8 cellular contexts compared by ENCODE assay signal in genomic region chr1:230867903-230868735, GRCh38. TPM values are rescaled to one million over a fixed set of nuclear protein-coding genes. Genes with fewer than 3 reads are reported as not detected.
DNase-seq lines count a peak whose midpoint lies in the region; ATAC-seq and TF ChIP-seq lines count a peak whose summit lies in the region.

Gene C1orf198, minus strand, starts transcription at chr1:230868521. Its CDS starts 9 bp downstream, at chr1:230868512.

- 1% methylated on average over 25 of the region's 96 CpGs for WGBS in SK-N-SH (ENCODE audit: low lambda C conversion rate)
- WGBS in heart left ventricle, 4 donors, result 0 to 1% (median 1%) methylated on average over 22 to 96 of the region's 96 CpGs
- WGBS in upper lobe of left lung, 2 donors, result 0% methylated on average over 14 to 40 of the region's 96 CpGs

- peak; percentile 84 for ATAC-seq in GM21367 (IDR thresholded peaks at IDR 0.05; ENCODE audit: unreplicated experiment)
- peak; percentile 82 for ATAC-seq in activated naive CD8-positive, alpha-beta T cell treated with anti-CD3 and anti-CD28 coated beads, Interleukin-2, amount 10 ng/mL, durations not matched to agents 7 days and 5 days (ENCODE audit: low read depth)
- ATAC-seq in heart left ventricle, result peak; percentile 26 to 94 (median 86)
- ATAC-seq in upper lobe of left lung (ENCODE audit: low FRiP score in 2 of 2), result peak; percentile 91 to 97

- peaks cover 0 to 13% of the 10 kb centered on the region in 2 experiments for H3K36me3 ChIP-seq in SK-N-SH (replicated peaks in 1 of 2; ENCODE audit: control insufficient read depth in 1 of 2, insufficient read depth in 2 of 2, low read length in 1 of 2)
- no peaks in the 10 kb centered on the region for H3K36me3 ChIP-seq in heart left ventricle
- H3K36me3 ChIP-seq in upper lobe of left lung, result no peaks in the 10 kb centered on the region

- peak in 1 of 2 donors; percentile 73 for TF ChIP-seq POLR2A in heart left ventricle (IDR thresholded peaks at IDR 0.05)
- TF ChIP-seq POLR2A in upper lobe of left lung (IDR thresholded peaks at IDR 0.05), result peak in 2 of 4 donors; percentile 53 to 77

- H3K9me3 Mint-ChIP-seq in activated naive CD8-positive, alpha-beta T cell treated with anti-CD3 and anti-CD28 coated beads, Interleukin-2, amount 10 ng/mL, durations not matched to agents 7 days and 5 days, result no peaks in the 10 kb centered on the region
- H3K9me3 Mint-ChIP-seq in progenitor cell of endocrine pancreas (ENCODE audit: low read depth), result no peaks in the 10 kb centered on the region

- no peaks in the 10 kb centered on the region for H3K36me3 Mint-ChIP-seq in activated naive CD8-positive, alpha-beta T cell treated with anti-CD3 and anti-CD28 coated beads, Interleukin-2, amount 10 ng/mL, durations not matched to agents 7 days and 5 days
- peaks cover 1% of the 10 kb centered on the region for H3K36me3 Mint-ChIP-seq in progenitor cell of endocrine pancreas (ENCODE audit: insufficient read depth)

- H3K4me3 Mint-ChIP-seq in activated naive CD8-positive, alpha-beta T cell treated with anti-CD3 and anti-CD28 coated beads, Interleukin-2, amount 10 ng/mL, durations not matched to agents 7 days and 5 days, result peak within 1 kb of the TSS; percentile 84
- H3K4me3 Mint-ChIP-seq in progenitor cell of endocrine pancreas (ENCODE audit: low read depth), result peak within 1 kb of the TSS; percentile 91

- peak; percentile 53 for DNase-seq in Caki2 (ENCODE audit: low read depth)
- peak in 56 of 76 experiments; percentile 8 to 80 (median 58) for DNase-seq in HUDEP-2 (lab: John Stamatoyannopoulos, UW; ENCODE audit: unreplicated experiment in 76 of 76)
- DNase-seq in SK-N-SH, result peak; percentile 98
- peak; percentile 83 for DNase-seq in activated naive CD8-positive, alpha-beta T cell treated with anti-CD3 and anti-CD28 coated beads, Interleukin-2, amount 10 ng/mL, durations not matched to agents 7 days and 5 days
- DNase-seq in heart left ventricle, result peak; percentile 76 to 89 (median 85)
- peak; percentile 84 for DNase-seq in progenitor cell of endocrine pancreas (ENCODE audit: low spot score, unreplicated experiment)
- DNase-seq in upper lobe of left lung, result peak; percentile 77 to 97

- in situ Hi-C loops in Caki2 (cut with HindIII; ENCODE audit: low pct_unique_long_range_greater_than_20kb, low sequenced_read_pairs), result no loop called here

- POLR2A ChIA-PET in SK-N-SH (lab: Yijun Ruan, JAX), result interaction anchor here (0.7 to 1.1 kb wide), 6 partner anchors 9 to 226 kb away, joined by 3 to 4 read pairs (median 3); partner anchors contain the start of gene COG2
- POLR2A ChIA-PET in activated naive CD8-positive, alpha-beta T cell treated with anti-CD3 and anti-CD28 coated beads, Interleukin-2, amount 10 ng/mL, durations not matched to agents 7 days and 5 days (lab: Charles Lee), result no interaction called here

- peaks cover 7% of the 10 kb centered on the region for H3K4me1 Mint-ChIP-seq in activated naive CD8-positive, alpha-beta T cell treated with anti-CD3 and anti-CD28 coated beads, Interleukin-2, amount 10 ng/mL, durations not matched to agents 7 days and 5 days
- H3K4me1 Mint-ChIP-seq in progenitor cell of endocrine pancreas (ENCODE audit: low read depth), result peaks cover 43% of the 10 kb centered on the region

- H3K4me3 ChIP-seq in SK-N-SH (ENCODE audit: low read depth in 2 of 2, low read length in 1 of 2), result peak within 1 kb of the TSS; percentile 66 to 91
- H3K4me3 ChIP-seq in heart left ventricle, result peak within 1 kb of the TSS; percentile 69 to 98 (median 91)
- peak within 1 kb of the TSS; percentile 98 for H3K4me3 ChIP-seq in upper lobe of left lung

- peaks cover 13% of the 10 kb centered on the region for H3F3A ChIP-seq in SK-N-SH (replicated peaks; ENCODE audit: insufficient read depth)

- peak within 1 kb of the TSS; percentile 81 for H3K9ac ChIP-seq in SK-N-SH

- no peak within 1 kb of the TSS for H3K27ac Mint-ChIP-seq in activated naive CD8-positive, alpha-beta T cell treated with anti-CD3 and anti-CD28 coated beads, Interleukin-2, amount 10 ng/mL, durations not matched to agents 7 days and 5 days
- peak within 1 kb of the TSS; percentile 99 for H3K27ac Mint-ChIP-seq in progenitor cell of endocrine pancreas

- peak within 1 kb of the TSS; percentile 56 to 85 for H3K27ac ChIP-seq in SK-N-SH (ENCODE audit: low read depth in 2 of 2, low read length in 1 of 2)
- H3K27ac ChIP-seq in heart left ventricle, result peak within 1 kb of the TSS; percentile 75 to 97 (median 88)
- H3K27ac ChIP-seq in upper lobe of left lung, result peak within 1 kb of the TSS; percentile 81 to 93 (median 86)

- H3K9me2 ChIP-seq in SK-N-SH, result no peaks in the 10 kb centered on the region

- H3K4me1 ChIP-seq in SK-N-SH (ENCODE audit: control insufficient read depth in 1 of 2, insufficient read depth in 2 of 2, low read depth in 1 of 2, low read length in 1 of 2), result peaks cover 17 to 21% of the 10 kb centered on the region in 2 experiments
- H3K4me1 ChIP-seq in heart left ventricle, result peaks cover 7 to 62% (median 43%) of the 10 kb centered on the region in 12 donors
- H3K4me1 ChIP-seq in upper lobe of left lung, result peaks cover 19 to 45% (median 38%) of the 10 kb centered on the region in 4 donors

- CTCF ChIA-PET in SK-N-SH (lab: Yijun Ruan, JAX), result interaction anchor here (0.6 to 1.4 kb wide), 6 partner anchors 10 to 343 kb away, joined by 3 to 5 read pairs (median 3); no protein-coding TSS in a partner anchor

- TF ChIP-seq RAD21 in SK-N-SH (IDR thresholded peaks at IDR 0.05; ENCODE audit: low read length), result no peak

- peak within 1 kb of the TSS; percentile 93 for H2AFZ ChIP-seq in SK-N-SH (ENCODE audit: low read depth)

- TF ChIP-seq EP300 in SK-N-SH (IDR thresholded peaks at IDR 0.05; ENCODE audit: borderline replicate concordance in 1 of 2, low read depth in 1 of 2, low read length in 1 of 2) (no peak), upper lobe of left lung (IDR thresholded peaks at IDR 0.05) (no peak)

- H3K27me3 ChIP-seq in SK-N-SH (ENCODE audit: insufficient read depth) (no peaks in the 10 kb centered on the region), heart left ventricle (no peaks in the 10 kb centered on the region), upper lobe of left lung (no peaks in the 10 kb centered on the region)

- H3K4me2 ChIP-seq in SK-N-SH, result peak within 1 kb of the TSS; percentile 96

- H4K20me1 ChIP-seq in SK-N-SH (ENCODE audit: insufficient read depth), result peaks cover 13% of the 10 kb centered on the region

- intact Hi-C loops in heart left ventricle (cut with DNase I), result loop anchor here in 8 of 10 donors (2.0 to 10.0 kb wide), 7 partner anchors 41 to 109 kb away; partner anchors contain the start of genes ARV1 (in 1 of the 8) and TTC13 (in 1 of the 8)

- TF ChIP-seq CTCF in SK-N-SH (IDR thresholded peaks at IDR 0.05), result no peak
- TF ChIP-seq CTCF in heart left ventricle (IDR thresholded peaks at IDR 0.05), result no peak
- no peak for TF ChIP-seq CTCF in progenitor cell of endocrine pancreas (IDR thresholded peaks at IDR 0.05; ENCODE audit: unreplicated experiment)
- TF ChIP-seq CTCF in upper lobe of left lung (IDR thresholded peaks at IDR 0.05), result peak in 1 of 6 experiments; percentile 13

- H3K9me3 ChIP-seq in SK-N-SH (no peaks in the 10 kb centered on the region), heart left ventricle (no peaks in the 10 kb centered on the region), upper lobe of left lung (no peaks in the 10 kb centered on the region)

- H3K27me3 Mint-ChIP-seq in activated naive CD8-positive, alpha-beta T cell treated with anti-CD3 and anti-CD28 coated beads, Interleukin-2, amount 10 ng/mL, durations not matched to agents 7 days and 5 days, result peaks cover 41% of the 10 kb centered on the region
- no peaks in the 10 kb centered on the region for H3K27me3 Mint-ChIP-seq in progenitor cell of endocrine pancreas

- H3K79me2 ChIP-seq in SK-N-SH (ENCODE audit: insufficient read depth), result peaks cover 47% of the 10 kb centered on the region; the same call in 1 of the 2 replicates

TF ChIP-seq in SK-N-SH, 30 proteins besides CTCF, POLR2A, EP300 and RAD21 (continues in another document):
- TF ChIP-seq YY1 (IDR thresholded peaks at IDR 0.05; ENCODE audit: low read depth) (peak; percentile 81), USF1 (IDR thresholded peaks at IDR 0.05; ENCODE audit: borderline replicate concordance, low read depth) (no peak), RCOR1 (IDR thresholded peaks at IDR 0.05; ENCODE audit: low read length) (no peak), USF2 (IDR thresholded peaks at IDR 0.05; ENCODE audit: borderline replicate concordance, low read depth, low read length) (no peak), RFX5 (IDR thresholded peaks at IDR 0.05; ENCODE audit: low read length) (no peak), POLR2AphosphoS5 (IDR thresholded peaks at IDR 0.05; ENCODE audit: low read depth, low read length) (peak; percentile 72), RXRA (IDR thresholded peaks at IDR 0.05; ENCODE audit: borderline replicate concordance, low read depth) (no peak)

RNA-seq across cellular contexts. Expression of gene C1orf198, which starts in this region (rescaled TPM):
- 71.2 and 87.1 TPM in 2 replicates for total RNA-seq in Caki2 (2014; rRNA removed; shearing (Covaris generic); ENCODE audit: low replicate concordance)
- polyA plus RNA-seq in SK-N-SH (2012; rRNA removed) (12.3 and 19.4 TPM in 2 replicates), heart left ventricle (10 to 100 TPM; 23.1 to 72.8 TPM)
- 12.2 and 15.5 TPM in 2 replicates for polyA plus RNA-seq in SK-N-SH (2012; cell fraction: cytosol; rRNA removed)
- polyA plus RNA-seq in SK-N-SH (2012; cell fraction: nucleus; rRNA removed), result 52.5 and 59.9 TPM in 2 replicates
- total RNA-seq in activated naive CD8-positive, alpha-beta T cell treated with anti-CD3 and anti-CD28 coated beads, Interleukin-2, amount 10 ng/mL, durations not matched to agents 7 days and 5 days, result 1 to 10 TPM; 2.8 to 3.8 TPM
- total RNA-seq in heart left ventricle (100 to 1,000 TPM in 1 of 9 donors, 10 to 100 TPM in 8; 29.7 to 145 (median 63.8) TPM), progenitor cell of endocrine pancreas (67.8 and 70.1 TPM in 2 replicates), upper lobe of left lung (100 to 1,000 TPM in 5 of 6 donors, 10 to 100 TPM in 1; 51.3 to 241 (median 125) TPM)

Comparison
In these comparisons a context has a peak if more than half of its experiments do, and no peak if none do; other contexts are left out.
1. Peak in every context shown above with its lines: DNase-seq, ATAC-seq, H3K4me3 ChIP-seq and H3K27ac ChIP-seq.
2. RNA of gene C1orf198 (total RNA-seq): 51.3 to 241 TPM in upper lobe of left lung, 71.2 to 87.1 TPM in Caki2, 67.8 to 70.1 TPM in progenitor cell of endocrine pancreas and 29.7 to 145 TPM in heart left ventricle; 2.8 to 3.8 TPM in activated naive CD8-positive, alpha-beta T cell treated with anti-CD3 and anti-CD28 coated beads, Interleukin-2, amount 10 ng/mL, durations not matched to agents 7 days and 5 days; every median in the first group is over 4 times any median in the second.